Comparison of ENCODE assay signal across 9 cellular contexts in genomic region chr19:1943661-1944087, GRCh38. TPM values are rescaled to one million over a fixed set of nuclear protein-coding genes. Genes with fewer than 3 reads are reported as not detected.
DNase-seq lines count a peak whose midpoint lies in the region; ATAC-seq, FAIRE-seq and TF ChIP-seq lines count a peak whose summit lies in the region.
"Had no signal": no experiment of that assay in that cellular context is flagged by ENCODE, and none has a peak within 500 bp of the region (broad histone marks: within the 10 kb centered on the region; RNA-seq: fewer than 3 reads in every experiment).

No MANE protein-coding gene starts in this region.

- H3K79me2 ChIP-seq in HepG2 (ENCODE audit: insufficient read depth, low read length), result peaks cover 54% of the 10 kb centered on the region

- H3K27me3 ChIP-seq in HepG2 (ENCODE audit: control insufficient read depth in 1 of 2, insufficient read depth in 2 of 2, low read length in 2 of 2), result no peaks in the 10 kb centered on the region; a peak in 1 of 5 replicates
- no peaks in the 10 kb centered on the region for H3K27me3 ChIP-seq in right lobe of liver

- no peak overlapping the region for H3K27ac ChIP-seq in HepG2 (ENCODE audit: extremely low read length, insufficient read depth, low read length)
- H3K27ac ChIP-seq in right lobe of liver, result no peak overlapping the region
- no peak overlapping the region for H3K27ac ChIP-seq in kidney (ENCODE audit: low read depth in 2 of 2, low read length in 2 of 2)

- peaks cover 33% of the 10 kb centered on the region for H3K4me1 Mint-ChIP-seq in activated CD4-positive, alpha-beta memory T cell treated with anti-CD3 and anti-CD28 coated beads for 36 hours (ENCODE audit: low read depth)
- H3K4me1 Mint-ChIP-seq in type B pancreatic cell (ENCODE audit: unreplicated experiment), result peaks cover 24% of the 10 kb centered on the region

- no peak for TF ChIP-seq POLR2A in HepG2 (IDR thresholded peaks at IDR 0.05; ENCODE audit: insufficient read depth in 1 of 2, low read depth in 2 of 2, low read length in 2 of 2)
- no peak for TF ChIP-seq POLR2A in right lobe of liver (IDR thresholded peaks at IDR 0.05)

- POLR2A ChIA-PET in HepG2 (lab: Yijun Ruan, JAX), result interaction anchor here (0.6 kb wide), 2 partner anchors 43 to 211 kb away, joined by 3 read pairs; no protein-coding TSS in a partner anchor
- POLR2A ChIA-PET in activated CD4-positive, alpha-beta memory T cell treated with anti-CD3 and anti-CD28 coated beads for 36 hours (lab: Charles Lee), result no interaction called here

- WGBS in HepG2 (ENCODE audit: low lambda C conversion rate), result 96% methylated on average over 12 of the region's 22 CpGs
- WGBS in right lobe of liver (ENCODE audit: insufficient coverage, low coverage, low lambda C conversion rate, missing lambda C conversion rate), result 60% methylated on average over 1 of the region's 22 CpGs

- peak overlapping the region in 2 of 3 experiments; percentile 95; a peak in 3 of 6 replicates for H3K4me3 ChIP-seq in HepG2 (replicated peaks in 1 of 3; ENCODE audit: insufficient read depth in 1 of 3, low read depth in 2 of 3, low read length in 3 of 3)
- no peak overlapping the region for H3K4me3 ChIP-seq in right lobe of liver
- no peak overlapping the region for H3K4me3 ChIP-seq in kidney (ENCODE audit: low read length in 2 of 2)

- H3K4me2 ChIP-seq in HepG2 (ENCODE audit: low read depth, low read length), result peak overlapping the region; percentile 97

- H3K9me3 Mint-ChIP-seq in activated CD4-positive, alpha-beta memory T cell treated with anti-CD3 and anti-CD28 coated beads for 36 hours, result no peaks in the 10 kb centered on the region
- no peaks in the 10 kb centered on the region for H3K9me3 Mint-ChIP-seq in type B pancreatic cell

- H3K9me3 ChIP-seq in HepG2 (ENCODE audit: low read length) (no peaks in the 10 kb centered on the region), right lobe of liver (no peaks in the 10 kb centered on the region), kidney (ENCODE audit: control insufficient read depth in 1 of 2, low read length in 2 of 2) (no peaks in the 10 kb centered on the region)

- TF ChIP-seq EP300 in HepG2 (IDR thresholded peaks at IDR 0.05; ENCODE audit: low read depth in 2 of 2, low read length in 2 of 2) (no peak), HepG2 (CRISPR knock-in tag; IDR thresholded peaks at IDR 0.05; ENCODE audit: borderline replicate concordance) (no peak)

- H3K27me3 Mint-ChIP-seq in activated CD4-positive, alpha-beta memory T cell treated with anti-CD3 and anti-CD28 coated beads for 36 hours, result no peaks in the 10 kb centered on the region
- H3K27me3 Mint-ChIP-seq in type B pancreatic cell, result no peaks in the 10 kb centered on the region

- peaks cover 4% of the 10 kb centered on the region for H3K36me3 Mint-ChIP-seq in activated CD4-positive, alpha-beta memory T cell treated with anti-CD3 and anti-CD28 coated beads for 36 hours
- no peaks in the 10 kb centered on the region for H3K36me3 Mint-ChIP-seq in type B pancreatic cell

- TF ChIP-seq CTCF in HepG2 (CRISPR knock-in tag; IDR thresholded peaks at IDR 0.05) (no peak), right lobe of liver (IDR thresholded peaks at IDR 0.05) (no peak), kidney (IDR thresholded peaks at IDR 0.05; ENCODE audit: borderline replicate concordance, extremely low read depth, insufficient read depth) (no peak), type B pancreatic cell (conservative IDR thresholded peaks at IDR 0.05) (no peak)

- in situ Hi-C loops in HepG2 (cut with HindIII; ENCODE audit: extremely low pct_ligation_motif_present, low pct_unique_long_range_greater_than_20kb), result no loop called here

- CTCF ChIA-PET in HepG2 (lab: Yijun Ruan, JAX; ENCODE audit: low intra/inter-chr PET ratio, low total read pairs), result no interaction called here
- CTCF ChIA-PET in activated CD4-positive, alpha-beta memory T cell treated with anti-CD3 and anti-CD28 coated beads for 36 hours (lab: Charles Lee), result interaction anchor here (1.6 to 3.3 kb wide), 2 partner anchors 10 to 14 kb away, joined by 4 to 19 read pairs; no protein-coding TSS in a partner anchor

- FAIRE-seq in HepG2 (lab: Jason Lieb, UNC) (no peak), kidney (lab: Jason Lieb, UNC) (no peak), urothelium cell line (lab: Jason Lieb, UNC) (no peak)

- H3K27ac Mint-ChIP-seq in activated CD4-positive, alpha-beta memory T cell treated with anti-CD3 and anti-CD28 coated beads for 36 hours, result peak overlapping the region; percentile 94
- peak overlapping the region; percentile 91 for H3K27ac Mint-ChIP-seq in type B pancreatic cell

- no peak for DNase-seq in HepG2 (ENCODE audit: low spot score)
- no peak for DNase-seq in right lobe of liver
- DNase-seq in activated CD4-positive, alpha-beta memory T cell treated with anti-CD3 and anti-CD28 coated beads for 36 hours, result no peak
- peak; percentile 72 for DNase-seq in kidney
- peak; percentile 67 for DNase-seq in type B pancreatic cell (ENCODE audit: extremely low spot score, unreplicated experiment)
- DNase-seq in urothelium cell line (ENCODE audit: low spot score), result no peak
- DNase-seq in ecto neural progenitor cell (ENCODE audit: low spot score), result no peak
- DNase-seq: Right ventricle myocardium superior had no signal

- intact Hi-C loops in HepG2 (cut with micrococcal nuclease; ENCODE audit: unreplicated experiment), result no loop called here
- intact Hi-C loops in right lobe of liver (cut with DNase I), result no loop called here
- intact Hi-C loops in activated CD4-positive, alpha-beta memory T cell treated with anti-CD3 and anti-CD28 coated beads for 36 hours (cut with micrococcal nuclease), result loop anchor here (2.0 kb wide), 1 partner anchor 153 kb away; the partner anchor contains the start of genes IZUMO4 and MOB3A
- intact Hi-C loops in kidney (cut with DNase I), result no loop called here

- no peak for ATAC-seq in HepG2
- no peak for ATAC-seq in right lobe of liver
- ATAC-seq in GM19324 (IDR thresholded peaks at IDR 0.05; ENCODE audit: low FRiP score, unreplicated experiment), result no peak

- peak overlapping the region; percentile 84 for H3K4me3 Mint-ChIP-seq in activated CD4-positive, alpha-beta memory T cell treated with anti-CD3 and anti-CD28 coated beads for 36 hours
- H3K4me3 Mint-ChIP-seq in type B pancreatic cell, result peak overlapping the region; percentile 92

- H4K20me1 ChIP-seq in HepG2 (ENCODE audit: insufficient read depth, low read length), result peaks cover 46% of the 10 kb centered on the region

- no TSS peak for BruUV-seq in HepG2 (replicated peaks; lab: Mats Ljungman, UMichigan)

- H2AFZ ChIP-seq in HepG2 (ENCODE audit: low read length), result no peak overlapping the region

- H3K9ac ChIP-seq in HepG2 (ENCODE audit: insufficient read depth, low read depth, low read length), result no peak overlapping the region
- no peak overlapping the region for H3K9ac ChIP-seq in kidney (ENCODE audit: low read length in 2 of 2)

- H3K4me1 ChIP-seq in HepG2 (ENCODE audit: insufficient read depth, low read length) (peaks cover 31% of the 10 kb centered on the region), right lobe of liver (peaks cover 0 to 6% (median 2%) of the 10 kb centered on the region in 4 donors), kidney (ENCODE audit: control insufficient read depth in 1 of 2, insufficient read depth in 1 of 2, low read depth in 1 of 2, low read length in 2 of 2) (peaks cover 0 to 8% of the 10 kb centered on the region in 2 donors)

- no peak for TF ChIP-seq RAD21 in HepG2 (CRISPR knock-in tag; IDR thresholded peaks at IDR 0.05)

- H3K36me3 ChIP-seq in HepG2 (replicated peaks in 1 of 2; ENCODE audit: control insufficient read depth in 1 of 2, insufficient read depth in 2 of 2, low read length in 2 of 2), result peaks cover 0 to 5% of the 10 kb centered on the region in 2 experiments; a peak in 1 of 5 replicates
- no peaks in the 10 kb centered on the region for H3K36me3 ChIP-seq in right lobe of liver
- no peaks in the 10 kb centered on the region for H3K36me3 ChIP-seq in kidney (ENCODE audit: control insufficient read depth in 1 of 2, insufficient read depth in 2 of 2, low read length in 2 of 2)

RNA-seq across cellular contexts. Expression of gene CSNK1G2, which starts 2.7 kb away (rescaled TPM):
- 29.7 and 53.8 TPM in 2 replicates for total RNA-seq in HepG2 (2016; rRNA removed; fragmentation: Illumina TruSeq; extraction: Trizol)
- 40.6 and 41.0 TPM in 2 replicates for total RNA-seq in HepG2 (2016; cell fraction: cytosol; rRNA removed; fragmentation: Illumina TruSeq; extraction: Trizol; ENCODE audit: low read depth)
- 26.8 and 56.3 TPM in 2 replicates for total RNA-seq in HepG2 (2016; cell fraction: insoluble cytoplasmic fraction; rRNA removed; fragmentation: Illumina TruSeq; extraction: Trizol)
- total RNA-seq in HepG2 (2016; cell fraction: membrane; rRNA removed; fragmentation: Illumina TruSeq; extraction: Trizol), result 85.2 and 87.4 TPM in 2 replicates
- total RNA-seq in HepG2 (2016; cell fraction: nucleus; rRNA removed; fragmentation: Illumina TruSeq; extraction: Trizol), result 39.2 and 46.8 TPM in 2 replicates
- 72.5 and 88.4 TPM in 2 replicates for polyA plus RNA-seq in HepG2 (2011; rRNA removed)
- 33.8 and 56.1 TPM in 2 replicates for polyA plus RNA-seq in HepG2 (2011; cell fraction: cytosol; rRNA removed)
- polyA plus RNA-seq in HepG2 (2011; cell fraction: nucleus; rRNA removed), result 380 and 522 TPM in 2 replicates
- polyA plus RNA-seq in HepG2 (2012), result 38.6 and 40.4 TPM in 2 replicates
- 39.6 and 47.2 TPM in 2 replicates for polyA plus RNA-seq in HepG2 (2016; cell fraction: cytosol; fragmentation: Illumina TruSeq; extraction: Trizol; ENCODE audit: low read depth)
- polyA plus RNA-seq in HepG2 (2016; cell fraction: insoluble cytoplasmic fraction; fragmentation: Illumina TruSeq; extraction: Trizol; ENCODE audit: low read depth), result 36.1 and 45.7 TPM in 2 replicates
- polyA plus RNA-seq in HepG2 (2016; cell fraction: membrane; fragmentation: Illumina TruSeq; extraction: Trizol; ENCODE audit: low read depth), result 79.1 and 81.2 TPM in 2 replicates
- 157 TPM in 2 replicates for polyA plus RNA-seq in HepG2 (2016; cell fraction: nucleus; fragmentation: Illumina TruSeq; extraction: Trizol; ENCODE audit: insufficient read depth, low read depth)
- polyA minus RNA-seq in HepG2 (2011; rRNA and poly(A)+ RNA removed; ENCODE audit: low replicate concordance), result 51.2 and 83.6 TPM in 2 replicates
- 23.6 and 25.2 TPM in 2 replicates for polyA minus RNA-seq in HepG2 (2011; cell fraction: cytosol; rRNA and poly(A)+ RNA removed)
- polyA minus RNA-seq in HepG2 (2011; cell fraction: nucleus; rRNA and poly(A)+ RNA removed), result 18.2 and 21.2 TPM in 2 replicates
- total RNA-seq in right lobe of liver, result 10 to 100 TPM; 14.4 to 35.2 (median 22.6) TPM
- total RNA-seq in activated CD4-positive, alpha-beta memory T cell treated with anti-CD3 and anti-CD28 coated beads for 36 hours, result 10 to 100 TPM; 63.7 to 66.2 TPM
- total RNA-seq in kidney, result 66.2 TPM
- polyA plus RNA-seq in kidney (ENCODE audit: insufficient read depth, low read depth, low replicate concordance), result 33.1 TPM
- total RNA-seq in type B pancreatic cell (ENCODE audit: low replicate concordance), result 68.9 and 71.6 TPM in 2 replicates

RNA-seq across cellular contexts. Expression of gene ADAT3, which starts 38.5 kb away (rescaled TPM):
- total RNA-seq in HepG2 (2016; rRNA removed; fragmentation: Illumina TruSeq; extraction: Trizol) (2.0 and 3.5 TPM in 2 replicates), right lobe of liver (1 to 10 TPM; 1.8 to 5.3 (median 2.7) TPM), kidney (10.3 TPM), type B pancreatic cell (ENCODE audit: low replicate concordance) (12.1 and 13.9 TPM in 2 replicates)
- 0.79 and 0.81 TPM in 2 replicates for total RNA-seq in HepG2 (2016; cell fraction: cytosol; rRNA removed; fragmentation: Illumina TruSeq; extraction: Trizol; ENCODE audit: low read depth)
- 1.7 and 3.1 TPM in 2 replicates for total RNA-seq in HepG2 (2016; cell fraction: insoluble cytoplasmic fraction; rRNA removed; fragmentation: Illumina TruSeq; extraction: Trizol)
- 1.7 and 2.1 TPM in 2 replicates for total RNA-seq in HepG2 (2016; cell fraction: membrane; rRNA removed; fragmentation: Illumina TruSeq; extraction: Trizol)
- total RNA-seq in HepG2 (2016; cell fraction: nucleus; rRNA removed; fragmentation: Illumina TruSeq; extraction: Trizol), result 1.5 and 1.9 TPM in 2 replicates
- polyA plus RNA-seq in HepG2 (2011; rRNA removed) (0.95 and 1.4 TPM in 2 replicates), kidney (ENCODE audit: insufficient read depth, low read depth, low replicate concordance) (6.1 TPM)
- polyA plus RNA-seq in HepG2 (2011; cell fraction: cytosol; rRNA removed), result 0.94 and 1.7 TPM in 2 replicates
- polyA plus RNA-seq in HepG2 (2011; cell fraction: nucleus; rRNA removed), result 6.4 and 7.8 TPM in 2 replicates
- polyA plus RNA-seq in HepG2 (2012), result 1.3 and 1.7 TPM in 2 replicates
- polyA plus RNA-seq in HepG2 (2016; cell fraction: cytosol; fragmentation: Illumina TruSeq; extraction: Trizol; ENCODE audit: low read depth), result 0.68 TPM in 2 replicates
- 2.8 and 3.5 TPM in 2 replicates for polyA plus RNA-seq in HepG2 (2016; cell fraction: insoluble cytoplasmic fraction; fragmentation: Illumina TruSeq; extraction: Trizol; ENCODE audit: low read depth)
- 1.1 and 1.4 TPM in 2 replicates for polyA plus RNA-seq in HepG2 (2016; cell fraction: membrane; fragmentation: Illumina TruSeq; extraction: Trizol; ENCODE audit: low read depth)
- 5.0 and 6.1 TPM in 2 replicates for polyA plus RNA-seq in HepG2 (2016; cell fraction: nucleus; fragmentation: Illumina TruSeq; extraction: Trizol; ENCODE audit: insufficient read depth, low read depth)
- polyA minus RNA-seq in HepG2 (2011; rRNA and poly(A)+ RNA removed; ENCODE audit: low replicate concordance), result 2.1 and 3.8 TPM in 2 replicates
- polyA minus RNA-seq in HepG2 (2011; cell fraction: cytosol; rRNA and poly(A)+ RNA removed), result 1.3 and 1.6 TPM in 2 replicates
- 2.3 and 2.6 TPM in 2 replicates for polyA minus RNA-seq in HepG2 (2011; cell fraction: nucleus; rRNA and poly(A)+ RNA removed)
- 1 to 10 TPM; 5.7 to 5.8 TPM for total RNA-seq in activated CD4-positive, alpha-beta memory T cell treated with anti-CD3 and anti-CD28 coated beads for 36 hours

RNA-seq across cellular contexts. Expression of gene SCAMP4, which starts 38.5 kb away (rescaled TPM):
- total RNA-seq in HepG2 (2016; rRNA removed; fragmentation: Illumina TruSeq; extraction: Trizol) (10.8 and 13.7 TPM in 2 replicates), right lobe of liver (10 to 100 TPM; 22.1 to 60.6 (median 24.4) TPM), kidney (90.1 TPM), type B pancreatic cell (ENCODE audit: low replicate concordance) (76.9 and 90.6 TPM in 2 replicates)
- 4.4 and 5.1 TPM in 2 replicates for total RNA-seq in HepG2 (2016; cell fraction: cytosol; rRNA removed; fragmentation: Illumina TruSeq; extraction: Trizol; ENCODE audit: low read depth)
- total RNA-seq in HepG2 (2016; cell fraction: insoluble cytoplasmic fraction; rRNA removed; fragmentation: Illumina TruSeq; extraction: Trizol), result 9.1 and 12.6 TPM in 2 replicates
- 10.1 and 10.7 TPM in 2 replicates for total RNA-seq in HepG2 (2016; cell fraction: membrane; rRNA removed; fragmentation: Illumina TruSeq; extraction: Trizol)
- 24.2 and 31.8 TPM in 2 replicates for total RNA-seq in HepG2 (2016; cell fraction: nucleus; rRNA removed; fragmentation: Illumina TruSeq; extraction: Trizol)
- polyA plus RNA-seq in HepG2 (2011; rRNA removed) (10.7 and 12.8 TPM in 2 replicates), kidney (ENCODE audit: insufficient read depth, low read depth, low replicate concordance) (49.5 TPM)
- polyA plus RNA-seq in HepG2 (2011; cell fraction: cytosol; rRNA removed), result 7.6 and 8.7 TPM in 2 replicates
- polyA plus RNA-seq in HepG2 (2011; cell fraction: nucleus; rRNA removed), result 43.5 and 55.3 TPM in 2 replicates
- polyA plus RNA-seq in HepG2 (2012), result 21.8 and 32.2 TPM in 2 replicates
- polyA plus RNA-seq in HepG2 (2016; cell fraction: cytosol; fragmentation: Illumina TruSeq; extraction: Trizol; ENCODE audit: low read depth), result 5.1 and 6.4 TPM in 2 replicates
- polyA plus RNA-seq in HepG2 (2016; cell fraction: insoluble cytoplasmic fraction; fragmentation: Illumina TruSeq; extraction: Trizol; ENCODE audit: low read depth), result 10.3 and 13.4 TPM in 2 replicates
- 11.5 and 11.6 TPM in 2 replicates for polyA plus RNA-seq in HepG2 (2016; cell fraction: membrane; fragmentation: Illumina TruSeq; extraction: Trizol; ENCODE audit: low read depth)
- 69.4 and 71.5 TPM in 2 replicates for polyA plus RNA-seq in HepG2 (2016; cell fraction: nucleus; fragmentation: Illumina TruSeq; extraction: Trizol; ENCODE audit: insufficient read depth, low read depth)
- polyA minus RNA-seq in HepG2 (2011; rRNA and poly(A)+ RNA removed; ENCODE audit: low replicate concordance), result 14.8 and 32.0 TPM in 2 replicates
- 35.3 TPM in 2 replicates for polyA minus RNA-seq in HepG2 (2011; cell fraction: cytosol; rRNA and poly(A)+ RNA removed)
- 13.2 and 15.5 TPM in 2 replicates for polyA minus RNA-seq in HepG2 (2011; cell fraction: nucleus; rRNA and poly(A)+ RNA removed)
- 10 to 100 TPM; 24.2 to 28.4 TPM for total RNA-seq in activated CD4-positive, alpha-beta memory T cell treated with anti-CD3 and anti-CD28 coated beads for 36 hours

RNA-seq across cellular contexts. Expression of gene ABHD17A, which starts 58.4 kb away (rescaled TPM):
- total RNA-seq in HepG2 (2016; rRNA removed; fragmentation: Illumina TruSeq; extraction: Trizol), result 27.9 and 40.8 TPM in 2 replicates
- total RNA-seq in HepG2 (2016; cell fraction: cytosol; rRNA removed; fragmentation: Illumina TruSeq; extraction: Trizol; ENCODE audit: low read depth), result 52.2 and 64.4 TPM in 2 replicates
- 24.0 and 37.3 TPM in 2 replicates for total RNA-seq in HepG2 (2016; cell fraction: insoluble cytoplasmic fraction; rRNA removed; fragmentation: Illumina TruSeq; extraction: Trizol)
- total RNA-seq in HepG2 (2016; cell fraction: membrane; rRNA removed; fragmentation: Illumina TruSeq; extraction: Trizol), result 65.2 and 82.2 TPM in 2 replicates
- total RNA-seq in HepG2 (2016; cell fraction: nucleus; rRNA removed; fragmentation: Illumina TruSeq; extraction: Trizol), result 17.1 and 19.3 TPM in 2 replicates
- 27.7 and 44.6 TPM in 2 replicates for polyA plus RNA-seq in HepG2 (2011; rRNA removed)
- polyA plus RNA-seq in HepG2 (2011; cell fraction: cytosol; rRNA removed), result 25.9 and 53.1 TPM in 2 replicates
- 72.5 and 83.8 TPM in 2 replicates for polyA plus RNA-seq in HepG2 (2011; cell fraction: nucleus; rRNA removed)
- 11.9 and 16.2 TPM in 2 replicates for polyA plus RNA-seq in HepG2 (2012)
- polyA plus RNA-seq in HepG2 (2016; cell fraction: cytosol; fragmentation: Illumina TruSeq; extraction: Trizol; ENCODE audit: low read depth), result 51.0 and 62.5 TPM in 2 replicates
- 25.3 and 27.0 TPM in 2 replicates for polyA plus RNA-seq in HepG2 (2016; cell fraction: insoluble cytoplasmic fraction; fragmentation: Illumina TruSeq; extraction: Trizol; ENCODE audit: low read depth)
- polyA plus RNA-seq in HepG2 (2016; cell fraction: membrane; fragmentation: Illumina TruSeq; extraction: Trizol; ENCODE audit: low read depth), result 54.6 and 60.4 TPM in 2 replicates
- 38.7 and 42.0 TPM in 2 replicates for polyA plus RNA-seq in HepG2 (2016; cell fraction: nucleus; fragmentation: Illumina TruSeq; extraction: Trizol; ENCODE audit: insufficient read depth, low read depth)
- polyA minus RNA-seq in HepG2 (2011; rRNA and poly(A)+ RNA removed; ENCODE audit: low replicate concordance), result 15.0 and 50.9 TPM in 2 replicates
- 17.2 and 18.0 TPM in 2 replicates for polyA minus RNA-seq in HepG2 (2011; cell fraction: cytosol; rRNA and poly(A)+ RNA removed)
- 5.7 and 5.8 TPM in 2 replicates for polyA minus RNA-seq in HepG2 (2011; cell fraction: nucleus; rRNA and poly(A)+ RNA removed)
- total RNA-seq in right lobe of liver, result 10 to 100 TPM; 20.4 to 49.5 (median 23.5) TPM
- 100 to 1,000 TPM; 108 to 110 TPM for total RNA-seq in activated CD4-positive, alpha-beta memory T cell treated with anti-CD3 and anti-CD28 coated beads for 36 hours
- 63.8 TPM for total RNA-seq in kidney
- polyA plus RNA-seq in kidney (ENCODE audit: insufficient read depth, low read depth, low replicate concordance), result 65.1 TPM
- 60.4 and 62.0 TPM in 2 replicates for total RNA-seq in type B pancreatic cell (ENCODE audit: low replicate concordance)

Comparison
In these comparisons a context has a peak if more than half of its experiments do, and no peak if none do; other contexts are left out.
1. H3K4me3 ChIP-seq: peak in HepG2 (2 of 3); none in right lobe of liver (0 of 3) and kidney (0 of 2).
2. DNase-seq: peak in kidney (single experiment) and type B pancreatic cell (single experiment); none in HepG2 (single experiment), right lobe of liver (0 of 3), activated CD4-positive, alpha-beta memory T cell treated with anti-CD3 and anti-CD28 coated beads for 36 hours (single experiment), urothelium cell line (single experiment) and ecto neural progenitor cell (single experiment).